ENCODE assay signal across 9 cellular contexts in genomic region chr19:18098891-18099622, GRCh38. TPM values are rescaled to one million over a fixed set of nuclear protein-coding genes. Genes with fewer than 3 reads are reported as not detected.
DNase-seq lines count a peak whose midpoint lies in the region; ATAC-seq and TF ChIP-seq lines count a peak whose summit lies in the region.
"Had no signal": no experiment of that assay in that cellular context is flagged by ENCODE, and none has a peak within 500 bp of the region (broad histone marks: within the 10 kb centered on the region; RNA-seq: fewer than 3 reads in every experiment).

No MANE protein-coding gene starts in this region.

- H3K4me2 ChIP-seq in osteoblast (ENCODE audit: insufficient read depth, low read length), result peak overlapping the region; percentile 84

- H3K9me3 ChIP-seq in osteoblast (ENCODE audit: low read depth, low read length), result no peaks in the 10 kb centered on the region

- TF ChIP-seq POLR2A in GM15510 (IDR thresholded peaks at IDR 0.05; ENCODE audit: borderline replicate concordance, extremely low read depth, insufficient read length), result peak; percentile 76

- peaks cover 20% of the 10 kb centered on the region for H3K27me3 ChIP-seq in osteoblast (ENCODE audit: insufficient read depth, low read length)

- peaks cover 16% of the 10 kb centered on the region for H3K4me1 ChIP-seq in osteoblast (ENCODE audit: insufficient read depth, low read length)

- peak; percentile 45 for ATAC-seq in GM21737 (IDR thresholded peaks at IDR 0.05; ENCODE audit: unreplicated experiment)

- no peaks in the 10 kb centered on the region for H3K79me2 ChIP-seq in osteoblast (ENCODE audit: insufficient read depth, low read length)

- no peak overlapping the region for H3K27ac Mint-ChIP-seq in brain

- H2AFZ ChIP-seq in osteoblast (ENCODE audit: low read length), result no peak overlapping the region

- no peaks in the 10 kb centered on the region for H3K36me3 Mint-ChIP-seq in brain

- TF ChIP-seq CTCF in brain (conservative IDR thresholded peaks at IDR 0.05) (no peak), osteoblast (IDR thresholded peaks at IDR 0.05; ENCODE audit: extremely low read depth, low read depth, low read length) (no peak)

- H3K4me3 ChIP-seq in osteoblast (ENCODE audit: insufficient read depth, low read length), result peak overlapping the region; percentile 47

- peak overlapping the region in 3 of 5 experiments; percentile 42 to 46 (median 44) for H3K4me3 Mint-ChIP-seq in brain

- no peaks in the 10 kb centered on the region for H4K20me1 ChIP-seq in osteoblast (ENCODE audit: insufficient read depth, low read length)

- peaks cover 35% of the 10 kb centered on the region for H3K4me1 Mint-ChIP-seq in brain

- H3K9me3 Mint-ChIP-seq in brain, result peaks cover 0 to 6% (median 2%) of the 10 kb centered on the region in 5 experiments

- no peaks in the 10 kb centered on the region for H3K36me3 ChIP-seq in osteoblast (ENCODE audit: insufficient read depth, low read length)

- DNase-seq in MV-4-11 (lab: John Stamatoyannopoulos, UW) (peak; percentile 60), osteoblast (ENCODE audit: insufficient read length, low spot score, missing footprints) (peak; percentile 76), NCI-H2107 (lab: John Stamatoyannopoulos, UW) (no peak), LoVo (ENCODE audit: low spot score) (no peak), NCI-H1436 treated with DMSO at 0.1 percent for 48 hours (lab: John Stamatoyannopoulos, UW) (no peak)

- H3K27me3 Mint-ChIP-seq in brain, result peaks cover 68% of the 10 kb centered on the region

- no peak overlapping the region for H3K27ac ChIP-seq in osteoblast (ENCODE audit: low read depth, low read length)
- H3K27ac ChIP-seq: epithelial cell of prostate had no signal

RNA-seq across cellular contexts. Expression of gene MAST3, which starts 1.5 kb away (rescaled TPM):
- polyA plus RNA-seq in brain (ENCODE audit: insufficient read depth, low read depth, low replicate concordance), result 34.8 TPM
- 5.4 and 5.6 TPM in 2 replicates for total RNA-seq in osteoblast

RNA-seq across cellular contexts. Expression of gene IL12RB1, which starts 12.3 kb away (rescaled TPM):
- 0.75 TPM for polyA plus RNA-seq in brain (ENCODE audit: insufficient read depth, low read depth, low replicate concordance)
- total RNA-seq in osteoblast, result 0.29 and 0.72 TPM in 2 replicates

RNA-seq across cellular contexts. Expression of gene PIK3R2, which starts 53.9 kb away (rescaled TPM):
- 30.0 TPM for polyA plus RNA-seq in brain (ENCODE audit: insufficient read depth, low read depth, low replicate concordance)
- total RNA-seq in osteoblast, result 25.7 and 28.0 TPM in 2 replicates

Comparison
In these comparisons a context has a peak if more than half of its experiments do, and no peak if none do; other contexts are left out.
1. DNase-seq: peak in MV-4-11 (single experiment) and osteoblast (single experiment); none in NCI-H2107 (single experiment), LoVo (single experiment) and NCI-H1436 treated with DMSO at 0.1 percent for 48 hours (single experiment).